Comparison of ENCODE assay signal across 4 cellular contexts in the genomic region with DNA sequence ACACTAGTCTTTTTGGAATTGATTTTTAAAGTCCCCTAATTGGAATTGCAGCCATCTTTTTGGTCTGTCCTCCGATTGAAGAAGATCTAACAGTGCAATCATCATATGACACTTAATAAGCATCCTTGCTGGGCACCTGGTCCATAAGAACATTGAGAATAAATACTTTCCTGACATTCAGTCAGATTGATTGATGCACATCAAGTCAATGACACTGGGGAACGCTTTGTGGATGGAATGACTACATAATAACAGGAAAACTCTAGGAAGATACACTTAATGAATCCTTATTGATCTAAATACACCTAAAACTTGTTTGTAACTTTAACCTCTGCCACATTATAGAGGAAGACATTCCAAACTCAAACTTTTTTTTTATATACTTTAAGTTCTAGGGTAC.
"Had no signal": no experiment of that assay in that cellular context is flagged by ENCODE, and none has a peak within 500 bp of the region (broad histone marks: within the 10 kb centered on the region; RNA-seq: fewer than 3 reads in every experiment).

No MANE protein-coding gene starts in this region.

- H3K4me2 ChIP-seq: GM23338 had no signal

- H2AFZ ChIP-seq: GM23248, GM23338 had no signal

- ATAC-seq: GM23338, HCT116 had no signal

- H3K9ac ChIP-seq: GM23248 had no signal

- H3K27ac ChIP-seq: GM23248 had no signal

- H3K4me3 ChIP-seq: GM23248, GM23338, HAP-1 had no signal

- H3K9me3 ChIP-seq: HAP-1 had no signal

- H3K36me3 ChIP-seq: HAP-1 had no signal
